ENCODE assay signal across 23 cellular contexts in the genomic region with DNA sequence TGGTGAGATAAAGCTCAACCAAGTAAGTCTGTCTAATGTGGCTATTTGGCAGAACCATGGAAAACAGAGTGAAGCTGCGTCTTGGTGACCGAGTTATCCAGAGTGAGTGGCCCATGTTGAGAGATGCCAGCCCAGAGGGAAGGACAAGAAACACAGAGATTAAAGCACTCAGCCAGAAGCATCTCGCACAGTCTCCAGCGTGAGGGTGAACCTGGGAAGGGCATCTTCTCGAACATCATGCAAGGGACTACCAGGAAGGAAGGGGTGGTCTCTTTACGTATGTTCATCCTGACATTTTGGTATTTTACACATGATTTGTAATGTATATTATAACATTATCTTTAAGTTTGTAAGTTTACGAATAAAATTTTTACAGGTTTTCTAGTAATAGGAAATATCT.
"Had no signal": no experiment of that assay in that cellular context is flagged by ENCODE, and none has a peak within 500 bp of the region (broad histone marks: within the 10 kb centered on the region; RNA-seq: fewer than 3 reads in every experiment).

No MANE protein-coding gene starts in this region.

- H3K9me3 ChIP-seq: colonic mucosa, esophagus squamous epithelium, gastrocnemius medialis, heart right ventricle, left lung, lower lobe of right lung, mucosa of descending colon had no signal

- H3K27ac ChIP-seq: colonic mucosa, epithelial cell of prostate, esophagus squamous epithelium, gastrocnemius medialis, heart right ventricle, left lung, lower lobe of right lung had no signal

- H3K36me3 Mint-ChIP-seq: mesothelial cell of epicardium, naive B cell had no signal

- H3K4me1 ChIP-seq: colonic mucosa, gastrocnemius medialis, heart right ventricle, left lung, lower lobe of right lung had no signal

- H3K27me3 ChIP-seq: colonic mucosa, esophagus squamous epithelium had no signal

- H3K9me3 Mint-ChIP-seq: dendritic cell treated with granulocyte-macrophage colony-stimulating factor and Interleukin-4, amounts not matched to agents 40 ng/mL and 50 ng/mL, for 4 days; effector memory CD8-positive, alpha-beta T cell; endodermal cell; mesothelial cell of epicardium; naive B cell had no signal

- H3K36me3 ChIP-seq: colonic mucosa, esophagus squamous epithelium, gastrocnemius medialis, heart right ventricle, left lung, lower lobe of right lung had no signal

- H3K4me3 ChIP-seq: colonic mucosa, esophagus squamous epithelium, gastrocnemius medialis, heart right ventricle, left lung, lower lobe of right lung, mucosa of descending colon had no signal

- H3K27ac Mint-ChIP-seq: dendritic cell treated with granulocyte-macrophage colony-stimulating factor and Interleukin-4, amounts not matched to agents 40 ng/mL and 50 ng/mL, for 4 days; effector memory CD8-positive, alpha-beta T cell; endodermal cell; mesothelial cell of epicardium; naive B cell had no signal

- DNase-seq: colonic mucosa; cortex of kidney; effector CD8-positive, alpha-beta T cell; effector memory CD8-positive, alpha-beta T cell; endodermal cell; erythroblast; esophagus squamous epithelium; foreskin fibroblast; foreskin melanocyte; gastrocnemius medialis; heart right ventricle; hippocampal formation; left cardiac atrium; left lung; left ventricle myocardium superior; lower lobe of right lung; mesenchymal stem cell; mucosa of descending colon; naive B cell had no signal

- ATAC-seq: effector memory CD8-positive, alpha-beta T cell; esophagus mucosa; gastrocnemius medialis; heart right ventricle; left cardiac atrium; left lung; left ventricle myocardium superior; lower lobe of right lung; mucosa of descending colon had no signal

- H3K4me1 Mint-ChIP-seq: naive B cell had no signal

- H3K27me3 Mint-ChIP-seq: dendritic cell treated with granulocyte-macrophage colony-stimulating factor and Interleukin-4, amounts not matched to agents 40 ng/mL and 50 ng/mL, for 4 days; effector memory CD8-positive, alpha-beta T cell; naive B cell had no signal

- H3K4me3 Mint-ChIP-seq: dendritic cell treated with granulocyte-macrophage colony-stimulating factor and Interleukin-4, amounts not matched to agents 40 ng/mL and 50 ng/mL, for 4 days; effector memory CD8-positive, alpha-beta T cell; endodermal cell; mesothelial cell of epicardium; naive B cell had no signal
